In the genomic region with DNA sequence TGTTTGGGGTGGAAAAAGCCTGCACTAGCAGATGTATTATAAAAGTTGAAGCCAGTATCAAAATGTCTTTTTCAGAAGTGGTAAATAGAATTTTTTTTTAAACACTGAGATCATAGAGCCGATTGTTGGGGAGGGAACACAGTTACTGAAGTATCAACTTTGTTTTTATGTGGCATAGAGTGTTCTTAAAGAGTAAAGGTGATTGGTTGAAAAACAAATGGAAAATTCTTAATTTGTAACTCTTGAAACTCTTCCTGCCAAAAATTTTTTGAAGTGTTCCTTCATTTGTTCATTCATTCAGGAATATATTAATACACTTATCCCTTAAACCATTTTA, we compare ENCODE assay signal across 14 cellular contexts.
DNase-seq lines count a peak whose midpoint lies in the region; ATAC-seq, FAIRE-seq and TF ChIP-seq lines count a peak whose summit lies in the region.
"Had no signal": no experiment of that assay in that cellular context is flagged by ENCODE, and none has a peak within 500 bp of the region (broad histone marks: within the 10 kb centered on the region; RNA-seq: fewer than 3 reads in every experiment).

No MANE protein-coding gene starts in this region.

- peak overlapping the region; percentile 59 for H3K4me3 Mint-ChIP-seq in activated T-cell treated with anti-CD3 and anti-CD28 coated beads, Interleukin-2, amount 50 U/mL, for 24 hours
- H3K4me3 Mint-ChIP-seq in activated CD8-positive, alpha-beta T cell treated with anti-CD3 and anti-CD28 coated beads for 36 hours: peak overlapping the region; percentile 64
- peak overlapping the region; percentile 74 for H3K4me3 Mint-ChIP-seq in stimulated activated naive CD8-positive, alpha-beta T cell treated with anti-CD3 and anti-CD28 coated beads, Interleukin-15, amount 100 ng/mL, for 72 hours
- H3K4me3 Mint-ChIP-seq: endodermal cell had no signal

- no peak for ATAC-seq in activated CD8-positive, alpha-beta T cell treated with anti-CD3 and anti-CD28 coated beads for 36 hours
- no peak for ATAC-seq in stimulated activated naive CD8-positive, alpha-beta T cell treated with anti-CD3 and anti-CD28 coated beads, Interleukin-15, amount 100 ng/mL, for 72 hours

- H3K36me3 Mint-ChIP-seq in activated T-cell treated with anti-CD3 and anti-CD28 coated beads, Interleukin-2, amount 50 U/mL, for 24 hours (ENCODE audit: low read depth): peaks cover 8% of the 10 kb centered on the region
- peaks cover 3% of the 10 kb centered on the region for H3K36me3 Mint-ChIP-seq in activated CD8-positive, alpha-beta T cell treated with anti-CD3 and anti-CD28 coated beads for 36 hours (ENCODE audit: low read depth)

- H3K27ac Mint-ChIP-seq in activated T-cell treated with anti-CD3 and anti-CD28 coated beads, Interleukin-2, amount 50 U/mL, for 24 hours: peak overlapping the region; percentile 87
- peak overlapping the region; percentile 91 for H3K27ac Mint-ChIP-seq in activated CD8-positive, alpha-beta T cell treated with anti-CD3 and anti-CD28 coated beads for 36 hours
- H3K27ac Mint-ChIP-seq in stimulated activated naive CD8-positive, alpha-beta T cell treated with anti-CD3 and anti-CD28 coated beads, Interleukin-15, amount 100 ng/mL, for 72 hours: peak overlapping the region; percentile 90
- H3K27ac Mint-ChIP-seq: endodermal cell had no signal

- no peak for DNase-seq in activated T-cell treated with anti-CD3 and anti-CD28 coated beads, Interleukin-2, amount 50 U/mL, for 24 hours
- no peak for DNase-seq in activated T-cell treated with anti-CD3 and anti-CD28 coated beads, Interleukin-2, amount 50 U/mL, for 48 hours
- DNase-seq in activated CD8-positive, alpha-beta T cell treated with anti-CD3 and anti-CD28 coated beads for 36 hours: no peak
- DNase-seq in stimulated activated naive CD8-positive, alpha-beta T cell treated with anti-CD3 and anti-CD28 coated beads, Interleukin-15, amount 100 ng/mL, for 72 hours: no peak
- DNase-seq in stimulated activated CD4-positive, alpha-beta T cell treated with anti-CD3 and anti-CD28 coated beads, Interleukin-1b, Interleukin-23, amount 100 ng/mL, for 48 hours: no peak
- no peak for DNase-seq in DMS 273 (lab: John Stamatoyannopoulos, UW; ENCODE audit: unreplicated experiment)
- DNase-seq in NK-92 (lab: John Stamatoyannopoulos, UW; ENCODE audit: unreplicated experiment): no peak
- DNase-seq: activated gamma-delta T cell, endodermal cell, GF-D8, NCI-H1092, NCI-H774 had no signal

- intact Hi-C loops in activated CD8-positive, alpha-beta T cell treated with anti-CD3 and anti-CD28 coated beads for 36 hours (cut with micrococcal nuclease): no loop called here

- CTCF ChIA-PET in activated CD8-positive, alpha-beta T cell treated with anti-CD3 and anti-CD28 coated beads for 36 hours (lab: Charles Lee): no interaction called here

- FAIRE-seq in islet of Langerhans (lab: Jason Lieb, UNC): peak; percentile 78
- FAIRE-seq: H1 had no signal

- H3K27me3 Mint-ChIP-seq in activated T-cell treated with anti-CD3 and anti-CD28 coated beads, Interleukin-2, amount 50 U/mL, for 24 hours: no peaks in the 10 kb centered on the region
- no peaks in the 10 kb centered on the region for H3K27me3 Mint-ChIP-seq in activated CD8-positive, alpha-beta T cell treated with anti-CD3 and anti-CD28 coated beads for 36 hours
- H3K27me3 Mint-ChIP-seq in stimulated activated naive CD8-positive, alpha-beta T cell treated with anti-CD3 and anti-CD28 coated beads, Interleukin-15, amount 100 ng/mL, for 72 hours: no peaks in the 10 kb centered on the region

- H3K9me3 Mint-ChIP-seq in activated T-cell treated with anti-CD3 and anti-CD28 coated beads, Interleukin-2, amount 50 U/mL, for 24 hours: peaks cover 3% of the 10 kb centered on the region
- H3K9me3 Mint-ChIP-seq in activated CD8-positive, alpha-beta T cell treated with anti-CD3 and anti-CD28 coated beads for 36 hours: peaks cover 7% of the 10 kb centered on the region
- H3K9me3 Mint-ChIP-seq in stimulated activated naive CD8-positive, alpha-beta T cell treated with anti-CD3 and anti-CD28 coated beads, Interleukin-15, amount 100 ng/mL, for 72 hours: peaks cover 6 to 13% of the 10 kb centered on the region in 2 donors

- POLR2A ChIA-PET in activated CD8-positive, alpha-beta T cell treated with anti-CD3 and anti-CD28 coated beads for 36 hours (lab: Charles Lee): no interaction called here

- H3K4me1 Mint-ChIP-seq in activated T-cell treated with anti-CD3 and anti-CD28 coated beads, Interleukin-2, amount 50 U/mL, for 24 hours (ENCODE audit: low read depth): peaks cover 21% of the 10 kb centered on the region
- peaks cover 22% of the 10 kb centered on the region for H3K4me1 Mint-ChIP-seq in activated CD8-positive, alpha-beta T cell treated with anti-CD3 and anti-CD28 coated beads for 36 hours (ENCODE audit: low read depth)
- peaks cover 52% of the 10 kb centered on the region for H3K4me1 Mint-ChIP-seq in stimulated activated naive CD8-positive, alpha-beta T cell treated with anti-CD3 and anti-CD28 coated beads, Interleukin-15, amount 100 ng/mL, for 72 hours
- H3K4me1 Mint-ChIP-seq: endodermal cell had no signal

- no peak for TF ChIP-seq CTCF in activated CD8-positive, alpha-beta T cell treated with anti-CD3 and anti-CD28 coated beads for 36 hours (IDR thresholded peaks at IDR 0.05)
